1 cellular context compared by ENCODE assay signal in genomic region chr2:98663521-98664090, GRCh38.
TF ChIP-seq lines count a peak whose summit lies in the region.

No MANE protein-coding gene starts in this region.

TF ChIP-seq in GM12878, 131 proteins besides CTCF, POLR2A, EP300 and RAD21 (continued from another document):
- TF ChIP-seq, protein P1, sequence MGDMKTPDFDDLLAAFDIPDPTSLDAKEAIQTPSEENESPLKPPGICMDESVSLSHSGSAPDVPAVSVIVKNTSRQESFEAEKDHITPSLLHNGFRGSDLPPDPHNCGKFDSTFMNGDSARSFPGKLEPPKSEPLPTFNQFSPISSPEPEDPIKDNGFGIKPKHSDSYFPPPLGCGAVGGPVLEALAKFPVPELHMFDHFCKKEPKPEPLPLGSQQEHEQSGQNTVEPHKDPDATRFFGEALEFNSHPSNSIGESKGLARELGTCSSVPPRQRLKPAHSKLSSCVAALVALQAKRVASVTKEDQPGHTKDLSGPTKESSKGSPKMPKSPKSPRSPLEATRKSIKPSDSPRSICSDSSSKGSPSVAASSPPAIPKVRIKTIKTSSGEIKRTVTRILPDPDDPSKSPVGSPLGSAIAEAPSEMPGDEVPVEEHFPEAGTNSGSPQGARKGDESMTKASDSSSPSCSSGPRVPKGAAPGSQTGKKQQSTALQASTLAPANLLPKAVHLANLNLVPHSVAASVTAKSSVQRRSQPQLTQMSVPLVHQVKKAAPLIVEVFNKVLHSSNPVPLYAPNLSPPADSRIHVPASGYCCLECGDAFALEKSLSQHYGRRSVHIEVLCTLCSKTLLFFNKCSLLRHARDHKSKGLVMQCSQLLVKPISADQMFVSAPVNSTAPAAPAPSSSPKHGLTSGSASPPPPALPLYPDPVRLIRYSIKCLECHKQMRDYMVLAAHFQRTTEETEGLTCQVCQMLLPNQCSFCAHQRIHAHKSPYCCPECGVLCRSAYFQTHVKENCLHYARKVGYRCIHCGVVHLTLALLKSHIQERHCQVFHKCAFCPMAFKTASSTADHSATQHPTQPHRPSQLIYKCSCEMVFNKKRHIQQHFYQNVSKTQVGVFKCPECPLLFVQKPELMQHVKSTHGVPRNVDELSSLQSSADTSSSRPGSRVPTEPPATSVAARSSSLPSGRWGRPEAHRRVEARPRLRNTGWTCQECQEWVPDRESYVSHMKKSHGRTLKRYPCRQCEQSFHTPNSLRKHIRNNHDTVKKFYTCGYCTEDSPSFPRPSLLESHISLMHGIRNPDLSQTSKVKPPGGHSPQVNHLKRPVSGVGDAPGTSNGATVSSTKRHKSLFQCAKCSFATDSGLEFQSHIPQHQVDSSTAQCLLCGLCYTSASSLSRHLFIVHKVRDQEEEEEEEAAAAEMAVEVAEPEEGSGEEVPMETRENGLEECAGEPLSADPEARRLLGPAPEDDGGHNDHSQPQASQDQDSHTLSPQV (IDR thresholded peaks at IDR 0.05) = no peak
- no peak for TF ChIP-seq FOXK2 (IDR thresholded peaks at IDR 0.05)
- TF ChIP-seq JUNB (IDR thresholded peaks at IDR 0.05) = no peak
- TF ChIP-seq, protein P2, sequence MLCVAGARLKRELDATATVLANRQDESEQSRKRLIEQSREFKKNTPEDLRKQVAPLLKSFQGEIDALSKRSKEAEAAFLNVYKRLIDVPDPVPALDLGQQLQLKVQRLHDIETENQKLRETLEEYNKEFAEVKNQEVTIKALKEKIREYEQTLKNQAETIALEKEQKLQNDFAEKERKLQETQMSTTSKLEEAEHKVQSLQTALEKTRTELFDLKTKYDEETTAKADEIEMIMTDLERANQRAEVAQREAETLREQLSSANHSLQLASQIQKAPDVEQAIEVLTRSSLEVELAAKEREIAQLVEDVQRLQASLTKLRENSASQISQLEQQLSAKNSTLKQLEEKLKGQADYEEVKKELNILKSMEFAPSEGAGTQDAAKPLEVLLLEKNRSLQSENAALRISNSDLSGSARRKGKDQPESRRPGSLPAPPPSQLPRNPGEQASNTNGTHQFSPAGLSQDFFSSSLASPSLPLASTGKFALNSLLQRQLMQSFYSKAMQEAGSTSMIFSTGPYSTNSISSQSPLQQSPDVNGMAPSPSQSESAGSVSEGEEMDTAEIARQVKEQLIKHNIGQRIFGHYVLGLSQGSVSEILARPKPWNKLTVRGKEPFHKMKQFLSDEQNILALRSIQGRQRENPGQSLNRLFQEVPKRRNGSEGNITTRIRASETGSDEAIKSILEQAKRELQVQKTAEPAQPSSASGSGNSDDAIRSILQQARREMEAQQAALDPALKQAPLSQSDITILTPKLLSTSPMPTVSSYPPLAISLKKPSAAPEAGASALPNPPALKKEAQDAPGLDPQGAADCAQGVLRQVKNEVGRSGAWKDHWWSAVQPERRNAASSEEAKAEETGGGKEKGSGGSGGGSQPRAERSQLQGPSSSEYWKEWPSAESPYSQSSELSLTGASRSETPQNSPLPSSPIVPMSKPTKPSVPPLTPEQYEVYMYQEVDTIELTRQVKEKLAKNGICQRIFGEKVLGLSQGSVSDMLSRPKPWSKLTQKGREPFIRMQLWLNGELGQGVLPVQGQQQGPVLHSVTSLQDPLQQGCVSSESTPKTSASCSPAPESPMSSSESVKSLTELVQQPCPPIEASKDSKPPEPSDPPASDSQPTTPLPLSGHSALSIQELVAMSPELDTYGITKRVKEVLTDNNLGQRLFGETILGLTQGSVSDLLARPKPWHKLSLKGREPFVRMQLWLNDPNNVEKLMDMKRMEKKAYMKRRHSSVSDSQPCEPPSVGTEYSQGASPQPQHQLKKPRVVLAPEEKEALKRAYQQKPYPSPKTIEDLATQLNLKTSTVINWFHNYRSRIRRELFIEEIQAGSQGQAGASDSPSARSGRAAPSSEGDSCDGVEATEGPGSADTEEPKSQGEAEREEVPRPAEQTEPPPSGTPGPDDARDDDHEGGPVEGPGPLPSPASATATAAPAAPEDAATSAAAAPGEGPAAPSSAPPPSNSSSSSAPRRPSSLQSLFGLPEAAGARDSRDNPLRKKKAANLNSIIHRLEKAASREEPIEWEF (IDR thresholded peaks at IDR 0.05; ENCODE audit: insufficient replicate concordance, low read depth, low read length) = no peak
- no peak for TF ChIP-seq POLR2AphosphoS5 (IDR thresholded peaks at IDR 0.05; ENCODE audit: low read length)
- TF ChIP-seq MTA3 (IDR thresholded peaks at IDR 0.05; ENCODE audit: borderline replicate concordance, low read length) = no peak
- TF ChIP-seq GABPA (IDR thresholded peaks at IDR 0.05; ENCODE audit: low read depth) = no peak
